Comparison of ENCODE assay signal across 8 cellular contexts in the genomic region with DNA sequence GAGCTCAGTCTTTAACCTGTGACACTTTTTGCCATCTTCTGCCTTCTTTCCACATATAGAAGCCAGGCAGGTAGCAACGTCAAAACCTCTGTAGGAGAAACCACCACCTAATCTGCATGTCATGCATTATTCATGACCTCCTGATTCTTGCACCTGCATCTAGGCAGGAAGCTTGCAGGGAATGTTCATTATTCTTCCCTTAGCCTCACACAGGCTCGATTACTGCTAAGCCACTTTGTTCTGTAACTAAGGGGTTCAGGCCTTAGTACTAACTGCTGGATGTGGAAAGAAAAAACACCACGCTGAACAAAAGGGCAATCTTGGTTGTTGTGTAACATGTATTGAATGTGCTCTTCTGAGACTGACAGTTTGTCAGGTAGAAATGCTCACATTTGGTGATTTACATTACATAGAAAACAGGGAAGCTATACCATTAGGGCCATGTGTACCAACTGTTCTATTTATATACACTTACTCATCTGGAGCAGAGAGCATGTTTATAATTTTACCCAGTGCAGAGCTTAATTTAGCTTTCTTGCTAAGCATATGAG.
DNase-seq lines count a peak whose midpoint lies in the region; ATAC-seq, FAIRE-seq and TF ChIP-seq lines count a peak whose summit lies in the region.
"Had no signal": no experiment of that assay in that cellular context is flagged by ENCODE, and none has a peak within 500 bp of the region (broad histone marks: within the 10 kb centered on the region; RNA-seq: fewer than 3 reads in every experiment).

No MANE protein-coding gene starts in this region.

- H3K14ac ChIP-seq in H1 (ENCODE audit: insufficient read length), result no peak overlapping the region

- no peak overlapping the region for H3K9ac ChIP-seq in H1 (replicated peaks in 1 of 4; ENCODE audit: extremely low read depth in 1 of 4, low read depth in 3 of 4, low read length in 3 of 4)

- FAIRE-seq in H1 (lab: Jason Lieb, UNC), result peak; percentile 99
- FAIRE-seq: bronchial epithelial cell had no signal

- no peak overlapping the region for H3K56ac ChIP-seq in H1 (replicated peaks; ENCODE audit: insufficient read length, low read depth, low read length)

- no peak overlapping the region for H2BK120ac ChIP-seq in H1 (replicated peaks; ENCODE audit: low read depth, low read length)

- TF ChIP-seq POLR2A in H1 (IDR thresholded peaks at IDR 0.05; ENCODE audit: control extremely low read depth in 1 of 2, low read depth in 2 of 2, low read length in 2 of 2), result 0 out of 3 replicates have a peak, but pooled peaks of 1 of the 2 experiments have one; percentile 29

- no peak overlapping the region for H4K8ac ChIP-seq in H1 (ENCODE audit: extremely low read depth, insufficient read depth, low read length)

- no peaks in the 10 kb centered on the region for H3K9me3 ChIP-seq in H1 (ENCODE audit: insufficient read depth in 2 of 2, low read depth in 1 of 2, low read length in 1 of 2)

- POLR2A ChIA-PET in H1 (lab: Charles Lee; ENCODE audit: partially characterized antibody), result interaction anchor here (1.1 to 1.3 kb wide), 2 partner anchors 12 to 637 kb away, joined by 3 read pairs; no protein-coding TSS in a partner anchor

- H3K27me3 ChIP-seq in H1 (replicated peaks in 1 of 4; ENCODE audit: control insufficient read depth in 3 of 4, extremely low read depth in 1 of 4, insufficient read depth in 3 of 4, low read length in 3 of 4), result no peaks in the 10 kb centered on the region

- H3K18ac ChIP-seq in H1 (ENCODE audit: extremely low read depth, low read length), result no peak overlapping the region

- H3K23ac ChIP-seq in H1 (ENCODE audit: insufficient read length), result no peak overlapping the region

- no peaks in the 10 kb centered on the region for H4K20me1 ChIP-seq in H1 (replicated peaks in 1 of 2; ENCODE audit: control insufficient read depth in 1 of 2, insufficient read depth in 2 of 2, low read length in 2 of 2)

- TF ChIP-seq CTCF in H1 (IDR thresholded peaks at IDR 0.05; ENCODE audit: control extremely low read depth in 1 of 3, insufficient read depth in 1 of 3, low read depth in 1 of 3, low read length in 3 of 3) (no peak), GM13976 (IDR thresholded peaks at IDR 0.05; ENCODE audit: borderline replicate concordance, control extremely low read depth, extremely low read depth, insufficient read depth, missing control alignments) (no peak)

- peaks cover 5 to 20% (median 14%) of the 10 kb centered on the region in 4 experiments; a peak in 6 of 7 replicates for H3K4me1 ChIP-seq in H1 (replicated peaks in 1 of 4; ENCODE audit: control insufficient read depth in 3 of 4, insufficient read depth in 4 of 4, low read length in 3 of 4)

- H2BK12ac ChIP-seq in H1 (ENCODE audit: low read depth, low read length), result no peak overlapping the region

- peak overlapping the region; percentile 12 to 47; a peak in 3 of 4 replicates for H3K4me2 ChIP-seq in H1 (ENCODE audit: insufficient read depth in 1 of 2, low read depth in 2 of 2, low read length in 2 of 2)

- no peak overlapping the region for H4K5ac ChIP-seq in H1 (ENCODE audit: insufficient read length, low read depth, low read length)

- 14% methylated on average over 3 of the region's 3 CpGs; no CpG with 5 or more reads in 1 of the 2 experiments for WGBS in H1 (ENCODE audit: extremely low coverage in 1 of 2, insufficient coverage in 1 of 2, insufficient read length in 1 of 2, insufficient replicate concordance in 2 of 2, low coverage in 1 of 2, low lambda C conversion rate in 2 of 2, missing lambda C conversion rate in 1 of 2), 2 experiments

- H3K4me3 ChIP-seq in H1 (ENCODE audit: extremely low read depth in 1 of 4, insufficient read depth in 2 of 4, low read depth in 3 of 4, low read length in 4 of 4), result peak overlapping the region in 1 of 4 experiments; percentile 2; a peak in 1 of 8 replicates

- in situ Hi-C loops in GM13976 (cut with MboI; ENCODE audit: low sequenced_read_pairs, unreplicated experiment), result no loop called here

- H2BK15ac ChIP-seq in H1 (ENCODE audit: low read length), result no peak overlapping the region

- H2BK5ac ChIP-seq in H1 (ENCODE audit: low read depth, low read length), result no peak overlapping the region

- no peaks in the 10 kb centered on the region for H3K23me2 ChIP-seq in H1 (ENCODE audit: low read depth, low read length)

- no peak overlapping the region for H2AK5ac ChIP-seq in H1 (ENCODE audit: low read depth, low read length)

- H2BK20ac ChIP-seq in H1 (ENCODE audit: low read length), result no peak overlapping the region

- H3K79me2 ChIP-seq in H1 (ENCODE audit: control insufficient read depth in 1 of 2, insufficient read depth in 2 of 2, low read length in 2 of 2), result no peaks in the 10 kb centered on the region

- CTCF ChIA-PET in H1 (lab: Charles Lee; ENCODE audit: partially characterized antibody), result interaction anchor here (0.6 to 3.6 kb wide), 26 partner anchors 9 to 807 kb away, joined by 3 to 26 read pairs (median 3); no protein-coding TSS in a partner anchor

- no peak overlapping the region for H4K91ac ChIP-seq in H1 (replicated peaks; ENCODE audit: insufficient read length, low read length)

- TF ChIP-seq EP300 in H1 (IDR thresholded peaks at IDR 0.05; ENCODE audit: borderline replicate concordance in 1 of 2, low read depth in 2 of 2, low read length in 2 of 2), result peak in 1 of 2 experiments; percentile 30; a peak in 1 of 3 replicates

- no peak overlapping the region for H3K4ac ChIP-seq in H1 (replicated peaks; ENCODE audit: insufficient read length, low read depth, low read length)

- no peak overlapping the region for H2AFZ ChIP-seq in H1 (ENCODE audit: low read length)

- ATAC-seq in GM21447 (IDR thresholded peaks at IDR 0.05; ENCODE audit: unreplicated experiment) (peak; percentile 34), HG03095 (IDR thresholded peaks at IDR 0.05; ENCODE audit: unreplicated experiment) (no peak)

- H3K79me1 ChIP-seq in H1 (ENCODE audit: low read depth, low read length), result no peaks in the 10 kb centered on the region

- no peak overlapping the region for H3K27ac ChIP-seq in H1 (ENCODE audit: low read depth, low read length)

- DNase-seq in NCI-H1417 (lab: John Stamatoyannopoulos, UW), result peak; percentile 56 to 87 (median 68)
- no peak for DNase-seq in H1 (ENCODE audit: low read depth in 1 of 2, low spot score in 2 of 2)
- peak; percentile 68 for DNase-seq in renal cortical epithelial cell (ENCODE audit: low read depth)
- no peak for DNase-seq in GM13976 (ENCODE audit: low spot score)
- no peak for DNase-seq in effector CD8-positive, alpha-beta T cell (lab: John Stamatoyannopoulos, UW)

- H3K36me3 ChIP-seq in H1 (ENCODE audit: control insufficient read depth in 2 of 4, insufficient read depth in 4 of 4, low read length in 3 of 4), result no peaks in the 10 kb centered on the region

- no peak for TF ChIP-seq RAD21 in H1 (IDR thresholded peaks at IDR 0.05 in 1 of 2, conservative IDR thresholded peaks at IDR 0.05 in 1 of 2; ENCODE audit: low read depth in 2 of 2, low read length in 2 of 2)

TF ChIP-seq in H1, 55 proteins besides CTCF, POLR2A, EP300 and RAD21 (continues in another document):
- peak; percentile 97 for TF ChIP-seq POU5F1 (IDR thresholded peaks at IDR 0.05; ENCODE audit: low read depth, low read length)
- no peak for TF ChIP-seq SP2 (IDR thresholded peaks at IDR 0.05; ENCODE audit: low read length)
- TF ChIP-seq TEAD4 (IDR thresholded peaks at IDR 0.05; ENCODE audit: low read depth, low read length), result peak; percentile 51; the same call in 1 of the 2 replicates
- TF ChIP-seq TAF1 (IDR thresholded peaks at IDR 0.05; ENCODE audit: low read depth, low read length), result 0 out of 2 replicates have a peak, but pooled peaks have one; percentile 34
- peak; percentile 33; the same call in 1 of the 2 replicates for TF ChIP-seq POLR2AphosphoS5 (IDR thresholded peaks at IDR 0.05; ENCODE audit: low read depth, low read length)
- TF ChIP-seq SP4 (IDR thresholded peaks at IDR 0.05; ENCODE audit: low read length), result no peak
- peak; percentile 98 for TF ChIP-seq TCF12 (IDR thresholded peaks at IDR 0.05; ENCODE audit: low read depth, low read length)
- TF ChIP-seq MAFK (IDR thresholded peaks at IDR 0.05; ENCODE audit: low read depth, low read length), result 0 out of 2 replicates have a peak, but pooled peaks have one; percentile 23

Comparison
In these comparisons a context has a peak if more than half of its experiments do, and no peak if none do; other contexts are left out.
1. DNase-seq: peak in NCI-H1417 (3 of 3) and renal cortical epithelial cell (single experiment); none in H1 (0 of 2), GM13976 (single experiment) and effector CD8-positive, alpha-beta T cell (single experiment).